In the genomic region with DNA sequence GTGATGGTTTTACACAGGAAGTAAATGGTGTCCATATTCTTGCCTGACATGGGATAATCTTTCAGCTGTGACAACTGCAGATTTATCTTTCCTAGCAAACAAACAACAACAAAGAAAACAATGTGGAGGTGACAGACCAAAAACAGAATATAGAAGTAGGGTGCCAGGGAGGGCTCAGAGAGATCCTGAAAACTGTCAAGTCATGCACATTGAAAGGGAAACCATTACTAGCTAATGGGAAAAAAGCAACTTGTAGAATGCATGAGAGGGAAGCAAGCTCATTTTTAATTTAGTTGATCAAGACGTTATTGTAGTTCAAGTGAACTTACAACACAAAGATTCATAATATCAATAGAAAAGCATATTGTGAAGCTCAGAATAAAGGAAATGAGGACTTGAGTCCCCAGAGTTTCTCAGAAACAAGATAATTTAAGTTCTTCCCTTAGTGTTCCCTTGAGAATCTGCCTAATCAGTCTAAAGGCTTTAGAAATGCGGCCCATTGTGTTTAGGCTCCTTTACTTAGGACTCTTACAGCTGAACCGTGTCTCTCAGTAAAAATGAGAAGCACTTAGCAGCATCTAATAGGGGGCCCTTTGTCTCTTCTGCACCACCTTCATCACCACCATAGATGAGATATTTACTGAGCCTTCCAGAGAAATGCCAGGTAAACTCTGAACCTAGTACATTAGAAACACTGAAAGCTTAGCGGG, we compare ENCODE assay signal across 25 cellular contexts.
"Had no signal": no experiment of that assay in that cellular context is flagged by ENCODE, and none has a peak within 500 bp of the region (broad histone marks: within the 10 kb centered on the region; RNA-seq: fewer than 3 reads in every experiment).

No MANE protein-coding gene starts in this region.

- DNase-seq: activated CD4-positive, alpha-beta T cell treated with anti-CD3 and anti-CD28 coated beads, Interleukin-2, amount 10 ng/mL, durations not matched to agents 7 days and 5 days; activated CD4-positive, CD25-positive, alpha-beta regulatory T cell treated with anti-CD3 and anti-CD28 coated beads, Interleukin-2, amount 50 U/mL, for 72 hours; activated CD8-positive, alpha-beta T cell treated with anti-CD3 and anti-CD28 coated beads for 36 hours; activated T-cell treated with anti-CD3 and anti-CD28 coated beads, Interleukin-2, amount 50 U/mL, for 1 hour; aorta; effector CD8-positive, alpha-beta T cell; hippocampal formation; kidney glomerular epithelial cell; left ventricle myocardium superior; mammary epithelial cell; occipital lobe; posterior cingulate gyrus; small intestine; stimulated activated CD4-positive, alpha-beta T cell treated with anti-CD3 and anti-CD28 coated beads, Interleukin-2, amount 100 ng/mL, for 24 hours; testis; trophoblast cell; uterus had no signal

- H3K9me3 ChIP-seq: testis, uterus had no signal

- H3K27me3 ChIP-seq: testis, uterus had no signal

- H3K36me3 ChIP-seq: uterus had no signal

- H3K27me3 Mint-ChIP-seq: activated CD4-positive, alpha-beta T cell treated with anti-CD3 and anti-CD28 coated beads, Interleukin-2, amount 10 ng/mL, durations not matched to agents 7 days and 5 days; activated CD8-positive, alpha-beta T cell treated with anti-CD3 and anti-CD28 coated beads for 36 hours; activated T-helper 17 cell treated with anti-CD3 and anti-CD28 coated beads, Interleukin-2, amount 50 U/mL, for 72 hours; dendritic cell treated with granulocyte-macrophage colony-stimulating factor and Interleukin-4, amounts not matched to agents 40 ng/mL and 50 ng/mL, for 4 days; stimulated activated memory B cell treated with anti-CD40 and anti-IgM and Interleukin-4, amounts not matched to agents 10 μg/mL and 1 μg/mL and 100 μg/mL, for 72 hours had no signal

- H3K4me3 Mint-ChIP-seq: activated CD4-positive, alpha-beta T cell treated with anti-CD3 and anti-CD28 coated beads, Interleukin-2, amount 10 ng/mL, durations not matched to agents 7 days and 5 days; activated CD8-positive, alpha-beta T cell treated with anti-CD3 and anti-CD28 coated beads for 36 hours; activated T-helper 17 cell treated with anti-CD3 and anti-CD28 coated beads, Interleukin-2, amount 50 U/mL, for 72 hours; brain; dendritic cell treated with granulocyte-macrophage colony-stimulating factor and Interleukin-4, amounts not matched to agents 40 ng/mL and 50 ng/mL, for 4 days; stimulated activated memory B cell treated with anti-CD40 and anti-IgM and Interleukin-4, amounts not matched to agents 10 μg/mL and 1 μg/mL and 100 μg/mL, for 72 hours; T-helper 2 cell treated with Interferon-gamma antibody and Interleukin-4, amounts not matched to agents 5 μg/mL and 100 μg/mL, for 36 hours had no signal

- H3K4me3 ChIP-seq: testis, uterus had no signal

- H3K27ac ChIP-seq: testis, uterus, VCaP had no signal

- H3K27ac Mint-ChIP-seq: activated CD4-positive, alpha-beta T cell treated with anti-CD3 and anti-CD28 coated beads, Interleukin-2, amount 10 ng/mL, durations not matched to agents 7 days and 5 days; activated CD8-positive, alpha-beta T cell treated with anti-CD3 and anti-CD28 coated beads for 36 hours; activated naive CD4-positive, alpha-beta T cell treated with anti-CD3 and anti-CD28 coated beads, Interleukin-2, amount 50 U/mL, for 72 hours; activated T-helper 17 cell treated with anti-CD3 and anti-CD28 coated beads, Interleukin-2, amount 50 U/mL, for 72 hours; brain; dendritic cell treated with granulocyte-macrophage colony-stimulating factor and Interleukin-4, amounts not matched to agents 40 ng/mL and 50 ng/mL, for 4 days; stimulated activated memory B cell treated with anti-CD40 and anti-IgM and Interleukin-4, amounts not matched to agents 10 μg/mL and 1 μg/mL and 100 μg/mL, for 72 hours; T-helper 2 cell treated with Interferon-gamma antibody and Interleukin-4, amounts not matched to agents 5 μg/mL and 100 μg/mL, for 36 hours had no signal

- H3K9me3 Mint-ChIP-seq: activated CD4-positive, alpha-beta T cell treated with anti-CD3 and anti-CD28 coated beads, Interleukin-2, amount 10 ng/mL, durations not matched to agents 7 days and 5 days; activated CD8-positive, alpha-beta T cell treated with anti-CD3 and anti-CD28 coated beads for 36 hours; brain had no signal

- H3K4me1 ChIP-seq: testis, uterus had no signal

- H3K4me1 Mint-ChIP-seq: activated CD4-positive, alpha-beta T cell treated with anti-CD3 and anti-CD28 coated beads, Interleukin-2, amount 10 ng/mL, durations not matched to agents 7 days and 5 days; activated T-helper 17 cell treated with anti-CD3 and anti-CD28 coated beads, Interleukin-2, amount 50 U/mL, for 72 hours; brain; stimulated activated memory B cell treated with anti-CD40 and anti-IgM and Interleukin-4, amounts not matched to agents 10 μg/mL and 1 μg/mL and 100 μg/mL, for 72 hours had no signal

- ATAC-seq: activated CD8-positive, alpha-beta T cell treated with anti-CD3 and anti-CD28 coated beads for 36 hours; activated naive CD4-positive, alpha-beta T cell treated with anti-CD3 and anti-CD28 coated beads, Interleukin-2, amount 50 U/mL, for 72 hours; activated T-helper 17 cell treated with anti-CD3 and anti-CD28 coated beads, Interleukin-2, amount 50 U/mL, for 72 hours; left ventricle myocardium superior; sciatic nerve; stimulated activated memory B cell treated with anti-CD40 and anti-IgM and Interleukin-4, amounts not matched to agents 10 μg/mL and 1 μg/mL and 100 μg/mL, for 72 hours had no signal

- H3K36me3 Mint-ChIP-seq: brain; stimulated activated memory B cell treated with anti-CD40 and anti-IgM and Interleukin-4, amounts not matched to agents 10 μg/mL and 1 μg/mL and 100 μg/mL, for 72 hours had no signal
